ENCODE assay signal across 14 cellular contexts in genomic region chr2:241372376-241372992, GRCh38. TPM values are rescaled to one million over a fixed set of nuclear protein-coding genes. Genes with fewer than 3 reads are reported as not detected.
DNase-seq lines count a peak whose midpoint lies in the region; ATAC-seq, FAIRE-seq and TF ChIP-seq lines count a peak whose summit lies in the region.
"Had no signal": no experiment of that assay in that cellular context is flagged by ENCODE, and none has a peak within 500 bp of the region (broad histone marks: within the 10 kb centered on the region; RNA-seq: fewer than 3 reads in every experiment).

No MANE protein-coding gene starts in this region.

- no peak for ATAC-seq in stimulated activated memory B cell treated with anti-CD40 and anti-IgM and Interleukin-4, amounts not matched to agents 10 μg/mL and 1 μg/mL and 100 μg/mL, for 72 hours
- ATAC-seq in GM19328 (IDR thresholded peaks at IDR 0.05; ENCODE audit: unreplicated experiment) (no peak), HG03469 (IDR thresholded peaks at IDR 0.05; ENCODE audit: unreplicated experiment) (no peak)
- ATAC-seq: activated CD4-positive, alpha-beta T cell treated with anti-CD3 and anti-CD28 coated beads for 36 hours; Panc1 had no signal

- DNase-seq in GM12891 (ENCODE audit: insufficient read length, low spot score) (no peak), NCI-H69 (lab: John Stamatoyannopoulos, UW) (peak; percentile 39), fibroblast of the aortic adventitia (ENCODE audit: low read depth) (peak; percentile 23), breast epithelium (ENCODE audit: low spot score in 2 of 2) (no peak)
- DNase-seq: activated CD4-positive, alpha-beta T cell treated with anti-CD3 and anti-CD28 coated beads for 36 hours; activated naive CD4-positive, alpha-beta T cell treated with anti-CD3 and anti-CD28 coated beads, Interleukin-2, amount 50 U/mL, for 16 hours; CD4-positive, CD25-positive, alpha-beta regulatory T cell; GF-D8; posterior cingulate gyrus had no signal

- H3K27me3 Mint-ChIP-seq in stimulated activated memory B cell treated with anti-CD40 and anti-IgM and Interleukin-4, amounts not matched to agents 10 μg/mL and 1 μg/mL and 100 μg/mL, for 72 hours = no peaks in the 10 kb centered on the region
- H3K27me3 Mint-ChIP-seq: activated CD4-positive, alpha-beta T cell treated with anti-CD3 and anti-CD28 coated beads for 36 hours; CD4-positive, CD25-positive, alpha-beta regulatory T cell had no signal

- H3K36me3 Mint-ChIP-seq in stimulated activated memory B cell treated with anti-CD40 and anti-IgM and Interleukin-4, amounts not matched to agents 10 μg/mL and 1 μg/mL and 100 μg/mL, for 72 hours = peaks cover 28% of the 10 kb centered on the region

- H3K9me3 Mint-ChIP-seq in stimulated activated memory B cell treated with anti-CD40 and anti-IgM and Interleukin-4, amounts not matched to agents 10 μg/mL and 1 μg/mL and 100 μg/mL, for 72 hours = no peaks in the 10 kb centered on the region
- H3K9me3 Mint-ChIP-seq: CD4-positive, CD25-positive, alpha-beta regulatory T cell had no signal

- TF ChIP-seq POLR2A in GM12891 (IDR thresholded peaks at IDR 0.05; ENCODE audit: low read depth, low read length) (no peak), breast epithelium (IDR thresholded peaks at IDR 0.05) (no peak)

- H3K9me3 ChIP-seq in breast epithelium = no peaks in the 10 kb centered on the region
- H3K9me3 ChIP-seq: thoracic aorta had no signal

- peaks cover 54% of the 10 kb centered on the region for H3K4me1 Mint-ChIP-seq in stimulated activated memory B cell treated with anti-CD40 and anti-IgM and Interleukin-4, amounts not matched to agents 10 μg/mL and 1 μg/mL and 100 μg/mL, for 72 hours

- peak overlapping the region; percentile 84 for H3K27ac Mint-ChIP-seq in stimulated activated memory B cell treated with anti-CD40 and anti-IgM and Interleukin-4, amounts not matched to agents 10 μg/mL and 1 μg/mL and 100 μg/mL, for 72 hours
- H3K27ac Mint-ChIP-seq: activated CD4-positive, alpha-beta T cell treated with anti-CD3 and anti-CD28 coated beads for 36 hours; CD4-positive, CD25-positive, alpha-beta regulatory T cell had no signal

- no peak overlapping the region for H3K4me3 Mint-ChIP-seq in stimulated activated memory B cell treated with anti-CD40 and anti-IgM and Interleukin-4, amounts not matched to agents 10 μg/mL and 1 μg/mL and 100 μg/mL, for 72 hours
- H3K4me3 Mint-ChIP-seq: activated CD4-positive, alpha-beta T cell treated with anti-CD3 and anti-CD28 coated beads for 36 hours; CD4-positive, CD25-positive, alpha-beta regulatory T cell had no signal

- no peaks in the 10 kb centered on the region for H3K36me3 ChIP-seq in breast epithelium
- H3K36me3 ChIP-seq: thoracic aorta had no signal

- no peak overlapping the region for H3K27ac ChIP-seq in breast epithelium
- H3K27ac ChIP-seq: thoracic aorta had no signal

- H3K4me3 ChIP-seq in fibroblast of the aortic adventitia (ENCODE audit: low read depth, low read length) (no peak overlapping the region), breast epithelium (no peak overlapping the region)
- H3K4me3 ChIP-seq: thoracic aorta had no signal

- FAIRE-seq in GM12891 (lab: Jason Lieb, UNC) = peak; percentile 5

- no peaks in the 10 kb centered on the region for H3K4me1 ChIP-seq in breast epithelium

- intact Hi-C loops in breast epithelium (cut with DNase I; ENCODE audit: low total_unique reads) = no loop called here

- TF ChIP-seq CTCF in fibroblast of the aortic adventitia (IDR thresholded peaks at IDR 0.05; ENCODE audit: insufficient read depth, low read length) (no peak), breast epithelium (IDR thresholded peaks at IDR 0.05) (no peak)

- no peaks in the 10 kb centered on the region for H3K27me3 ChIP-seq in breast epithelium

TF ChIP-seq in GM12891, 5 proteins besides CTCF, POLR2A, EP300 and RAD21:
- TF ChIP-seq POU2F2 (IDR thresholded peaks at IDR 0.05; ENCODE audit: low read depth, low read length) (no peak), PAX5 (IDR thresholded peaks at IDR 0.05; ENCODE audit: insufficient read depth, low read length, severe bottlenecking) (no peak), POLR2AphosphoS5 (IDR thresholded peaks at IDR 0.05; ENCODE audit: low read depth, low read length) (no peak)

RNA-seq across cellular contexts. Expression of gene FARP2, which starts 16.4 kb away (rescaled TPM):
- polyA plus RNA-seq in GM12891 (2012; ENCODE audit: low read depth, missing spikeins) = 13.1 TPM
- 27.2 and 41.0 TPM in 2 replicates for total RNA-seq in fibroblast of the aortic adventitia (ENCODE audit: low replicate concordance)
- total RNA-seq in breast epithelium = 10 to 100 TPM; 34.4 to 43.3 (median 40.3) TPM

RNA-seq across cellular contexts. Expression of gene SEPTIN2, which starts 56.8 kb away (rescaled TPM):
- polyA plus RNA-seq in GM12891 (2012; ENCODE audit: low read depth, missing spikeins) = 190 TPM
- total RNA-seq in fibroblast of the aortic adventitia (ENCODE audit: low replicate concordance) (472 and 546 TPM in 2 replicates), breast epithelium (100 to 1,000 TPM; 298 to 321 (median 299) TPM)

RNA-seq across cellular contexts. Expression of gene HDLBP, which starts 57.0 kb away (rescaled TPM):
- 212 TPM for polyA plus RNA-seq in GM12891 (2012; ENCODE audit: low read depth, missing spikeins)
- 929 and 1,195 TPM in 2 replicates for total RNA-seq in fibroblast of the aortic adventitia (ENCODE audit: low replicate concordance)
- total RNA-seq in breast epithelium = 100 to 1,000 TPM; 339 to 515 (median 383) TPM

Comparison
In these comparisons a context has a peak if more than half of its experiments do, and no peak if none do; other contexts are left out.
1. DNase-seq: peak in NCI-H69 (single experiment) and fibroblast of the aortic adventitia (single experiment); none in GM12891 (single experiment) and breast epithelium (0 of 2).